Comparison of ENCODE assay signal across 1 cellular context in the genomic region with DNA sequence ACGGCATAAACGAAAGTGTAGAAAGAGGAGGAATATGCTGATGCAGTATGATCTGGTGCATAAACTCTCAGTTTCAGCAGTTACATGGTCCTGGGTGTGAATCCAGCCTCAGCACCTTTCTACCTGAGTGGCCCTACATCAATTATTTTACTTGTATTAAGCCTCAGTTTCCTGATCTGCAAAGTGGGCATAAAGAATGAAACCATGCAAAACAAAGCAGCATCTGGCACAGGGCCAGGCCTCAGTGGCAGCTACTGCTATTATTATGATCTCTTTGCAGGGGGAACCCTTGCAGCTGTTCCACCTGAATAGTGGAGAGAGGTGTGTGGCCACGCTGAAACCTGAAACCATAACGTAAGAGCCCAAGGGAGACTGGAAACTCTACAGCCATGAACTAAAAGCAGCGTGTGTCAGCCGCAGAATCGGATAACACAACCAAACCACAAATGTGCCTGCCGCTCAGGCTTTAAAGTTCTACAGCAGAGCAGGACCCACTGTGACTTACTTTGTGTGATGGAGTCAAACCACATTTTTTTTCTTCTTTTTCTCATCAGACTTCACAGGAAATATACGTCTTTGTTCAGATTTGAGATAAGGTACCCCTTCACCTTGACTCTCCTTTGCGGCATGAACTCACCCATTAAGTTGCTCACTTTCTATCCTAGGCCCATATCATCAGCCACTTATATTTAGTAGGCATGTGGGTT.
A peak's percentile ranks its signal among the peaks of the same experiment; 100 is the strongest.
TF ChIP-seq lines count a peak whose summit lies in the region.

No MANE protein-coding gene starts in this region.

TF ChIP-seq in GM12878, 131 proteins besides CTCF, POLR2A, EP300 and RAD21 (continued from another document):
- TF ChIP-seq ZNF687 (IDR thresholded peaks at IDR 0.05), result no peak
- peak; percentile 88 for TF ChIP-seq MLLT1 (IDR thresholded peaks at IDR 0.05)
- TF ChIP-seq EZH2 (IDR thresholded peaks at IDR 0.05; ENCODE audit: borderline replicate concordance, control insufficient read depth, low read depth, low read length), result no peak
- TF ChIP-seq YBX1 (IDR thresholded peaks at IDR 0.05), result no peak
- no peak for TF ChIP-seq RB1 (IDR thresholded peaks at IDR 0.05; ENCODE audit: borderline replicate concordance)
- no peak for TF ChIP-seq CHD4 (IDR thresholded peaks at IDR 0.05)
- TF ChIP-seq PML (IDR thresholded peaks at IDR 0.05; ENCODE audit: low read length), result 0 out of 2 replicates have a peak, but pooled peaks have one; percentile 60
- peak; percentile 91 for TF ChIP-seq EED (IDR thresholded peaks at IDR 0.05; ENCODE audit: low read depth)
- TF ChIP-seq, protein P1, sequence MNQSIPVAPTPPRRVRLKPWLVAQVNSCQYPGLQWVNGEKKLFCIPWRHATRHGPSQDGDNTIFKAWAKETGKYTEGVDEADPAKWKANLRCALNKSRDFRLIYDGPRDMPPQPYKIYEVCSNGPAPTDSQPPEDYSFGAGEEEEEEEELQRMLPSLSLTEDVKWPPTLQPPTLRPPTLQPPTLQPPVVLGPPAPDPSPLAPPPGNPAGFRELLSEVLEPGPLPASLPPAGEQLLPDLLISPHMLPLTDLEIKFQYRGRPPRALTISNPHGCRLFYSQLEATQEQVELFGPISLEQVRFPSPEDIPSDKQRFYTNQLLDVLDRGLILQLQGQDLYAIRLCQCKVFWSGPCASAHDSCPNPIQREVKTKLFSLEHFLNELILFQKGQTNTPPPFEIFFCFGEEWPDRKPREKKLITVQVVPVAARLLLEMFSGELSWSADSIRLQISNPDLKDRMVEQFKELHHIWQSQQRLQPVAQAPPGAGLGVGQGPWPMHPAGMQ (IDR thresholded peaks at IDR 0.05; ENCODE audit: borderline replicate concordance), result no peak
